In genomic region chr3:71244153-71245051, GRCh38 we compare ENCODE assay signal across 1 cellular context.
TF ChIP-seq lines count a peak whose summit lies in the region.

No MANE protein-coding gene starts in this region.

TF ChIP-seq in GM23338, 12 proteins besides CTCF, POLR2A, EP300 and RAD21 (continued from another document):
- TF ChIP-seq NANOG (IDR thresholded peaks at IDR 0.05; ENCODE audit: borderline replicate concordance) (no peak), CREB1 (CRISPR knock-in tag; IDR thresholded peaks at IDR 0.05; ENCODE audit: low read depth) (no peak), EZH2phosphoT487 (IDR thresholded peaks at IDR 0.05; ENCODE audit: unreplicated experiment) (no peak), STAT1 (IDR thresholded peaks at IDR 0.05; ENCODE audit: unreplicated experiment) (no peak), ZNF114 (CRISPR knock-in tag; IDR thresholded peaks at IDR 0.05) (no peak), ZNF331 (CRISPR knock-in tag; IDR thresholded peaks at IDR 0.05; ENCODE audit: low read depth) (no peak), ZNF462 (CRISPR knock-in tag; IDR thresholded peaks at IDR 0.05) (no peak), POLR2AphosphoS5 (IDR thresholded peaks at IDR 0.05; ENCODE audit: low read depth) (no peak)
